In genomic region chr14:22106700-22107697, GRCh38 we compare ENCODE assay signal across 16 cellular contexts.
DNase-seq lines count a peak whose midpoint lies in the region; ATAC-seq, FAIRE-seq and TF ChIP-seq lines count a peak whose summit lies in the region.
"Had no signal": no experiment of that assay in that cellular context is flagged by ENCODE, and none has a peak within 500 bp of the region (broad histone marks: within the 10 kb centered on the region; RNA-seq: fewer than 3 reads in every experiment).

No MANE protein-coding gene starts in this region.

- H3K36me3 ChIP-seq in RWPE2 (ENCODE audit: low read depth) (no peaks in the 10 kb centered on the region), bronchial epithelial cell (ENCODE audit: control insufficient read depth, insufficient read depth, low read length) (no peaks in the 10 kb centered on the region)

- no peaks in the 10 kb centered on the region for H3K27me3 Mint-ChIP-seq in activated T-cell treated with anti-CD3 and anti-CD28 coated beads, Interleukin-2, amount 50 U/mL, for 4 hours (ENCODE audit: low read depth)
- H3K27me3 Mint-ChIP-seq in natural killer cell (ENCODE audit: low read depth in 2 of 2): peaks cover 8 to 12% of the 10 kb centered on the region in 2 donors
- H3K27me3 Mint-ChIP-seq: T-helper 17 cell had no signal

- H3K4me3 Mint-ChIP-seq in activated T-cell treated with anti-CD3 and anti-CD28 coated beads, Interleukin-2, amount 50 U/mL, for 4 hours: no peak overlapping the region
- no peak overlapping the region for H3K4me3 Mint-ChIP-seq in stimulated activated effector memory CD8-positive, alpha-beta T cell treated with anti-CD3 and anti-CD28 coated beads, Interleukin-12 subunit alpha, Interleukin-12 subunit beta, amount 100 ng/mL, for 72 hours
- no peak overlapping the region for H3K4me3 Mint-ChIP-seq in natural killer cell
- H3K4me3 Mint-ChIP-seq: T-helper 17 cell had no signal

- H3K27ac ChIP-seq in RWPE2 (ENCODE audit: poor library complexity, severe bottlenecking): no peak overlapping the region
- H3K27ac ChIP-seq: PC-9 had no signal

- no peaks in the 10 kb centered on the region for H3K36me3 Mint-ChIP-seq in activated T-cell treated with anti-CD3 and anti-CD28 coated beads, Interleukin-2, amount 50 U/mL, for 4 hours (ENCODE audit: insufficient read depth)
- H3K36me3 Mint-ChIP-seq in stimulated activated effector memory CD8-positive, alpha-beta T cell treated with anti-CD3 and anti-CD28 coated beads, Interleukin-12 subunit alpha, Interleukin-12 subunit beta, amount 100 ng/mL, for 72 hours: no peaks in the 10 kb centered on the region
- H3K36me3 Mint-ChIP-seq in natural killer cell: no peaks in the 10 kb centered on the region

- no peak for FAIRE-seq in bronchial epithelial cell (lab: Jason Lieb, UNC)

- TF ChIP-seq CTCF in RWPE2 (IDR thresholded peaks at IDR 0.05; ENCODE audit: poor library complexity, severe bottlenecking): no peak
- no peak for TF ChIP-seq CTCF in bronchial epithelial cell (IDR thresholded peaks at IDR 0.05; ENCODE audit: insufficient read depth, low read length, severe bottlenecking)
- TF ChIP-seq CTCF in natural killer cell (IDR thresholded peaks at IDR 0.05): no peak

- H3K4me1 Mint-ChIP-seq in activated T-cell treated with anti-CD3 and anti-CD28 coated beads, Interleukin-2, amount 50 U/mL, for 4 hours (ENCODE audit: low read depth): peaks cover 5% of the 10 kb centered on the region
- H3K4me1 Mint-ChIP-seq in stimulated activated effector memory CD8-positive, alpha-beta T cell treated with anti-CD3 and anti-CD28 coated beads, Interleukin-12 subunit alpha, Interleukin-12 subunit beta, amount 100 ng/mL, for 72 hours: no peaks in the 10 kb centered on the region
- H3K4me1 Mint-ChIP-seq in natural killer cell: peaks cover 7 to 8% of the 10 kb centered on the region in 2 donors

- H3K9me3 Mint-ChIP-seq in activated T-cell treated with anti-CD3 and anti-CD28 coated beads, Interleukin-2, amount 50 U/mL, for 4 hours: no peaks in the 10 kb centered on the region
- H3K9me3 Mint-ChIP-seq in stimulated activated effector memory CD8-positive, alpha-beta T cell treated with anti-CD3 and anti-CD28 coated beads, Interleukin-12 subunit alpha, Interleukin-12 subunit beta, amount 100 ng/mL, for 72 hours: no peaks in the 10 kb centered on the region
- H3K9me3 Mint-ChIP-seq in natural killer cell: no peaks in the 10 kb centered on the region

- H3K9me3 ChIP-seq in RWPE2 (ENCODE audit: severe bottlenecking): no peaks in the 10 kb centered on the region

- DNase-seq in activated T-cell treated with anti-CD3 and anti-CD28 coated beads, Interleukin-2, amount 50 U/mL, for 4 hours: no peak
- no peak for DNase-seq in activated T-cell treated with anti-CD3 and anti-CD28 coated beads for 4 hours
- DNase-seq in RWPE2 (ENCODE audit: low spot score): no peak
- peak; percentile 92 for DNase-seq in bronchial epithelial cell (ENCODE audit: low read depth)
- no peak for DNase-seq in stimulated activated effector memory CD8-positive, alpha-beta T cell treated with anti-CD3 and anti-CD28 coated beads, Interleukin-12 subunit alpha, Interleukin-12 subunit beta, amount 100 ng/mL, for 72 hours (ENCODE audit: low spot score in 2 of 2)
- DNase-seq in natural killer cell: no peak
- DNase-seq in stimulated activated naive CD4-positive, alpha-beta T cell treated with Interleukin-2 at 50 U/mL for 16 hours (lab: John Stamatoyannopoulos, UW): no peak
- DNase-seq in 8988T: no peak
- DNase-seq: activated CD4-positive, alpha-beta T cell treated with anti-CD3 and anti-CD28 coated beads, Interleukin-2, amount 50 U/mL, for 1 hour; central memory CD4-positive, alpha-beta T cell; mesenchymal stem cell; NCI-H146; PC-9; right cardiac atrium; stimulated activated CD4-positive, alpha-beta T cell treated with anti-CD3 and anti-CD28 coated beads, Interleukin-1b, Interleukin-23, amount 100 ng/mL, for 48 hours; T-helper 17 cell had no signal

- peak overlapping the region; percentile 63 for H3K27ac Mint-ChIP-seq in stimulated activated effector memory CD8-positive, alpha-beta T cell treated with anti-CD3 and anti-CD28 coated beads, Interleukin-12 subunit alpha, Interleukin-12 subunit beta, amount 100 ng/mL, for 72 hours
- H3K27ac Mint-ChIP-seq in natural killer cell: no peak overlapping the region
- H3K27ac Mint-ChIP-seq: T-helper 17 cell had no signal

- ATAC-seq in activated T-cell treated with anti-CD3 and anti-CD28 coated beads, Interleukin-2, amount 50 U/mL, for 4 hours: peak; percentile 68 to 69
- peak; percentile 62 for ATAC-seq in RWPE2 (ENCODE audit: low read depth)
- ATAC-seq in stimulated activated effector memory CD8-positive, alpha-beta T cell treated with anti-CD3 and anti-CD28 coated beads, Interleukin-12 subunit alpha, Interleukin-12 subunit beta, amount 100 ng/mL, for 72 hours: peak; percentile 47
- ATAC-seq in natural killer cell: no peak
- ATAC-seq: right cardiac atrium, T-helper 17 cell had no signal

- no peaks in the 10 kb centered on the region for H3K4me1 ChIP-seq in RWPE2 (ENCODE audit: insufficient read depth, poor library complexity, severe bottlenecking)

- H3K27me3 ChIP-seq in RWPE2 (ENCODE audit: insufficient read depth, poor library complexity, severe bottlenecking): peaks cover 5% of the 10 kb centered on the region
- H3K27me3 ChIP-seq in bronchial epithelial cell (ENCODE audit: control insufficient read depth, insufficient read depth, low read length): no peaks in the 10 kb centered on the region

- H3K4me3 ChIP-seq in RWPE2 (ENCODE audit: severe bottlenecking) (no peak overlapping the region), bronchial epithelial cell (ENCODE audit: low read depth, low read length) (no peak overlapping the region)
- H3K4me3 ChIP-seq: PC-9 had no signal

- intact Hi-C loops in natural killer cell (cut with micrococcal nuclease): no loop called here

Comparison
In these comparisons a context has a peak if more than half of its experiments do, and no peak if none do; other contexts are left out.
1. ATAC-seq: peak in activated T-cell treated with anti-CD3 and anti-CD28 coated beads, Interleukin-2, amount 50 U/mL, for 4 hours (2 of 2), RWPE2 (single experiment) and stimulated activated effector memory CD8-positive, alpha-beta T cell treated with anti-CD3 and anti-CD28 coated beads, Interleukin-12 subunit alpha, Interleukin-12 subunit beta, amount 100 ng/mL, for 72 hours (single experiment); none in natural killer cell (0 of 3).